In the genomic region with DNA sequence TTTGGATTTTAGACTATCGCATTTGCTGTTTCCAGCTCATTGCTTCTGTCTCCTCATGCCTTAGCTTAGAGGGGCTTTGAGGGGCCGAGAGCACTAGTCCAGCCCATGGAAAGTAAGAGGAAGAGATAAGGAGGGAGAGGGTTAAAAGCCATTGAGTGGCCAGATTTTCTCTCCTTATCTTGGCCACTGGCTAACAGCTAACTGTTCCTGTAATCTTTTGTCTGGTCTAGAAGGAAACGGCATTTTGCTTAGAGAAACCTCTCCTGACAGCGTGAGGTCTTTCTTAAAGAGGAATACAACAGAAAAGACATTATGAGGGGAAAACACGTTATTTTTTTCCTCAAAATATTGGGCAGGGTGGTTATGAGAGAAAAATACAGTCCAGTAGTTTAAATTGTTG, we compare ENCODE assay signal across 27 cellular contexts. TPM values are rescaled to one million over a fixed set of nuclear protein-coding genes. Genes with fewer than 3 reads are reported as not detected.
"Had no signal": no experiment of that assay in that cellular context is flagged by ENCODE, and none has a peak within 500 bp of the region (broad histone marks: within the 10 kb centered on the region; RNA-seq: fewer than 3 reads in every experiment).

No MANE protein-coding gene starts in this region.

- H3K27ac Mint-ChIP-seq: IgD-negative memory B cell had no signal

- H3K4me3 ChIP-seq: PC-9, Peyer's patch, SJCRH30, SK-N-MC had no signal

- FAIRE-seq: HTR-8/SVneo had no signal

- H3K27me3 ChIP-seq: Peyer's patch, SJCRH30 had no signal

- H3K9me3 ChIP-seq: Peyer's patch, SJCRH30 had no signal

- H3K4me3 Mint-ChIP-seq: IgD-negative memory B cell had no signal

- H3K36me3 ChIP-seq: Peyer's patch, SJCRH30 had no signal

- H2AFZ ChIP-seq: PC-9 had no signal

- H3K4me1 ChIP-seq: Peyer's patch, SJCRH30 had no signal

- H3K9me3 Mint-ChIP-seq: IgD-negative memory B cell had no signal

- H3K4me2 ChIP-seq: PC-9 had no signal

- H3K27ac ChIP-seq: HL-60, PC-9, Peyer's patch, SJCRH30, SK-N-MC had no signal

- DNase-seq: KBM-7, MV-4-11, NCI-H1048, NCI-H1105 treated with DMSO at 0.1 percent for 48 hours, NCI-H1417 treated with DMSO at 0.1 percent for 48 hours, NCI-H187, NCI-H2029, NCI-H2081 treated with DMSO at 0.1 percent for 48 hours, NCI-H2171, NCI-H226, NCI-H446, NCI-H510A, NCI-H524 treated with DMSO at 0.1 percent for 48 hours, NCI-H69, NCI-H774, PC-9, Peyer's patch, SHP77 treated with DMSO at 0.1 percent for 48 hours, SJCRH30 had no signal

RNA-seq across cellular contexts. Expression of gene GPR101, which starts 7.9 kb away (rescaled TPM):
- total RNA-seq: LHCN-M2, MCF 10A, PC-9, Peyer's patch, Right ventricle myocardium inferior, RPMI7951, SJCRH30 had no signal
